Comparison of ENCODE assay signal across 8 cellular contexts in genomic region chr15:82571722-82572222, GRCh38. TPM values are rescaled to one million over a fixed set of nuclear protein-coding genes. Genes with fewer than 3 reads are reported as not detected.
A peak's percentile ranks its signal among the peaks of the same experiment; 100 is the strongest.
DNase-seq lines count a peak whose midpoint lies in the region; ATAC-seq and TF ChIP-seq lines count a peak whose summit lies in the region.

No MANE protein-coding gene starts in this region.

- no peaks in the 10 kb centered on the region for H3K9me3 Mint-ChIP-seq in neural crest cell

- H3K4me2 ChIP-seq in HCT116 (ENCODE audit: low read length), result no peak overlapping the region

- H3K4me3 ChIP-seq in HCT116 (replicated peaks in 1 of 2; ENCODE audit: low read depth in 1 of 2, low read length in 2 of 2), result no peak overlapping the region

- H3K4me3 Mint-ChIP-seq in neural crest cell, result no peak overlapping the region

- TF ChIP-seq CTCF in HCT116 (IDR thresholded peaks at IDR 0.05 in 2 of 3, conservative IDR thresholded peaks at IDR 0.05 in 1 of 3; ENCODE audit: borderline replicate concordance in 1 of 3, insufficient read depth in 1 of 3, low read depth in 2 of 3, low read length in 2 of 3) (no peak), RWPE1 (conservative IDR thresholded peaks at IDR 0.05; ENCODE audit: low read depth) (no peak), foreskin keratinocyte (conservative IDR thresholded peaks at IDR 0.05) (no peak), neural crest cell (conservative IDR thresholded peaks at IDR 0.05) (no peak)

- H3K4me1 Mint-ChIP-seq in neural crest cell, result peaks cover 16% of the 10 kb centered on the region

- peaks cover 10% of the 10 kb centered on the region; the same call in 1 of the 2 replicates for H3K27me3 ChIP-seq in HCT116 (ENCODE audit: insufficient read depth, low read length)
- H3K27me3 ChIP-seq in foreskin keratinocyte, result peaks cover 45% of the 10 kb centered on the region

- DNase-seq in HCT116 (ENCODE audit: low read depth, low spot score) (no peak), RWPE1 (ENCODE audit: low spot score) (peak; percentile 16), foreskin keratinocyte (no peak), neural crest cell (ENCODE audit: low read depth, low spot score) (peak; percentile 32), mesenteric fat pad (ENCODE audit: low spot score) (no peak), HuH-7.5 (ENCODE audit: low spot score) (no peak)
- DNase-seq in activated CD4-positive, alpha-beta T cell treated with anti-CD3 and anti-CD28 coated beads for 4 hours, result no peak

- H3K79me2 ChIP-seq in HCT116 (ENCODE audit: insufficient read depth, low read length), result no peaks in the 10 kb centered on the region

- CTCF ChIA-PET in HCT116 (lab: Charles Lee), result no interaction called here
- CTCF ChIA-PET in RWPE1 (lab: Yijun Ruan, JAX), result no interaction called here

- POLR2A ChIA-PET in HCT116 (lab: Charles Lee), result no interaction called here
- POLR2A ChIA-PET in RWPE1 (lab: Yijun Ruan, JAX; ENCODE audit: low non-redundant PET), result no interaction called here

- no peaks in the 10 kb centered on the region for H3K9me2 ChIP-seq in HCT116 (ENCODE audit: insufficient read depth)

- peaks cover 25% of the 10 kb centered on the region for H3K27me3 Mint-ChIP-seq in neural crest cell (ENCODE audit: low read depth)

- no peak for TF ChIP-seq RAD21 in HCT116 (IDR thresholded peaks at IDR 0.05; ENCODE audit: low read depth)

- H4K20me1 ChIP-seq in HCT116 (ENCODE audit: insufficient read depth), result no peaks in the 10 kb centered on the region

- ATAC-seq in HCT116 (peak; percentile 42; the same call in 1 of the 2 replicates), foreskin keratinocyte (peak; percentile 67), GM21367 (IDR thresholded peaks at IDR 0.05; ENCODE audit: unreplicated experiment) (no peak)

- no peak overlapping the region for H3K27ac ChIP-seq in HCT116 (ENCODE audit: low read depth, low read length)
- peak overlapping the region; percentile 14 for H3K27ac ChIP-seq in RWPE1
- no peak overlapping the region for H3K27ac ChIP-seq in foreskin keratinocyte

- TF ChIP-seq POLR2A in HCT116 (IDR thresholded peaks at IDR 0.05; ENCODE audit: borderline replicate concordance, extremely low read depth, insufficient read depth, insufficient read length), result no peak

- no peak overlapping the region for H3K27ac Mint-ChIP-seq in neural crest cell (ENCODE audit: unreplicated experiment)

- no peaks in the 10 kb centered on the region for H3K36me3 Mint-ChIP-seq in neural crest cell (ENCODE audit: low read depth)

- no peaks in the 10 kb centered on the region for H3K4me1 ChIP-seq in HCT116 (ENCODE audit: control insufficient read depth in 1 of 2, insufficient read depth in 2 of 2, low read length in 2 of 2)
- H3K4me1 ChIP-seq in foreskin keratinocyte, result no peaks in the 10 kb centered on the region

- H3K9ac ChIP-seq in HCT116 (ENCODE audit: low read length), result no peak overlapping the region

- no TSS peak for BruUV-seq in HCT116 (replicated peaks; lab: Mats Ljungman, UMichigan)

- no peak overlapping the region for H2AFZ ChIP-seq in HCT116 (ENCODE audit: low read depth, low read length, poor library complexity, severe bottlenecking)

- RAD21 ChIA-PET in HCT116 (lab: Charles Lee; ENCODE audit: low non-redundant PET in 1 of 2, low total read pairs in 2 of 2, uncharacterized antibody in 2 of 2, unreplicated experiment in 2 of 2), result no interaction called here

- no peaks in the 10 kb centered on the region for H3K36me3 ChIP-seq in HCT116 (ENCODE audit: control insufficient read depth in 1 of 2, insufficient read depth in 2 of 2, low read length in 2 of 2)

- intact Hi-C loops in HCT116 (cut with micrococcal nuclease), result no loop called here

- H3K9me3 ChIP-seq in HCT116 (ENCODE audit: control insufficient read depth in 1 of 2, insufficient read depth in 1 of 2, low read depth in 1 of 2, low read length in 2 of 2), result no peaks in the 10 kb centered on the region

TF ChIP-seq in HCT116, 20 proteins besides CTCF, POLR2A, EP300 and RAD21:
- no peak for TF ChIP-seq EGR1 (IDR thresholded peaks at IDR 0.05; ENCODE audit: low read depth)
- no peak for TF ChIP-seq ZFX (IDR thresholded peaks at IDR 0.05)
TF ChIP-seq in HCT116: peak in this region for 0.

RNA-seq across cellular contexts. Expression of gene RPS17, which starts 31.5 kb away (rescaled TPM):
- total RNA-seq in HCT116 (2021; ENCODE audit: unreplicated experiment), result 2,385 TPM
- 4,127 and 4,281 TPM in 2 replicates for polyA plus RNA-seq in HCT116 (2012)
- 3,287 and 3,560 TPM in 2 replicates for total RNA-seq in foreskin keratinocyte
- 4,776 and 5,214 TPM in 2 replicates for polyA plus RNA-seq in foreskin keratinocyte
- total RNA-seq in neural crest cell, result 2,069 and 2,072 TPM in 2 replicates
- total RNA-seq in mesenteric fat pad, result 1,281 TPM

Comparison
In these comparisons a context has a peak if more than half of its experiments do, and no peak if none do; other contexts are left out.
1. DNase-seq: peak in RWPE1 (single experiment) and neural crest cell (single experiment); none in HCT116 (single experiment), foreskin keratinocyte (0 of 2), mesenteric fat pad (single experiment), activated CD4-positive, alpha-beta T cell treated with anti-CD3 and anti-CD28 coated beads for 4 hours (0 of 2) and HuH-7.5 (single experiment).